9 cellular contexts compared by ENCODE assay signal in the genomic region with DNA sequence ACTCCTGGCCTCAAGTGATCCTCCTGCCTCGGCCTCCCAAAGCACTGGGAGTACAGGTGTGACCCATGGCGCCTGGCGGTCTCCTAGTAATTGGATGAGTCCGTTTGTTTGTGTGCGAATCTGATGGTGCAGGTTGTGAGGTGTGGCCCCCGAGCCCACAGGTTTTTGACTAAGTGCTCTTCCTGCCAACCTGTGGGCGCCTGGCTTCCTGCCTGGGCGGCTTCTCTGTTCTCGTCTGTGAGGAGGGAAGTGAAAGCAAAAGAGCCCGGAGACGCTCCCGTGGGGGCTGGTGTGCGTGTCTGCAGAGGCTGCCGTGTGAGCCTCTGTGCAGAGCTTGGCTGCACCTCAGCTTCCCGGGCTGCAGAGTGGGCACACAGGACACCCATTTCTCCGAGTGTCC. TPM values are rescaled to one million over a fixed set of nuclear protein-coding genes. Genes with fewer than 3 reads are reported as not detected.
DNase-seq lines count a peak whose midpoint lies in the region; ATAC-seq and TF ChIP-seq lines count a peak whose summit lies in the region.
"Had no signal": no experiment of that assay in that cellular context is flagged by ENCODE, and none has a peak within 500 bp of the region (broad histone marks: within the 10 kb centered on the region; RNA-seq: fewer than 3 reads in every experiment).

No MANE protein-coding gene starts in this region.

- peaks cover 19% of the 10 kb centered on the region for H3K27me3 Mint-ChIP-seq in progenitor cell of endocrine pancreas

- no peak overlapping the region for H3K4me3 Mint-ChIP-seq in progenitor cell of endocrine pancreas (ENCODE audit: low read depth)
- H3K4me3 Mint-ChIP-seq: brain had no signal

- peak; percentile 42 for DNase-seq in A172 (ENCODE audit: low spot score)
- DNase-seq in KBM-7 = peak; percentile 89
- DNase-seq in activated CD4-positive, alpha-beta T cell treated with anti-CD3 and anti-CD28 coated beads, Interleukin-2, amount 50 U/mL, for 4 hours = peak; percentile 89 to 93
- DNase-seq in epithelial cell of esophagus (ENCODE audit: low read depth) = peak; percentile 66
- DNase-seq in stimulated activated CD4-positive, alpha-beta T cell treated with anti-CD3 and anti-CD28 coated beads, Interleukin-15, amount 100 ng/mL, for 24 hours = peak; percentile 94
- no peak for DNase-seq in progenitor cell of endocrine pancreas (ENCODE audit: low spot score, unreplicated experiment)

- no peaks in the 10 kb centered on the region for H3K9me3 Mint-ChIP-seq in progenitor cell of endocrine pancreas (ENCODE audit: low read depth)
- H3K9me3 Mint-ChIP-seq: brain had no signal

- H3K27ac Mint-ChIP-seq in progenitor cell of endocrine pancreas = no peak overlapping the region
- H3K27ac Mint-ChIP-seq: brain had no signal

- H3K4me3 ChIP-seq in epithelial cell of esophagus (ENCODE audit: low read length) = peak overlapping the region; percentile 15

- H3K4me1 Mint-ChIP-seq in progenitor cell of endocrine pancreas (ENCODE audit: low read depth) = peaks cover 5% of the 10 kb centered on the region

- in situ Hi-C loops in KBM-7 (cut with MboI; ENCODE audit: low pct_unique_long_range_greater_than_20kb, low sequenced_read_pairs) = no loop called here

- H3K36me3 Mint-ChIP-seq in progenitor cell of endocrine pancreas (ENCODE audit: insufficient read depth) = no peaks in the 10 kb centered on the region
- H3K36me3 Mint-ChIP-seq: brain had no signal

- ATAC-seq in GM19452 (IDR thresholded peaks at IDR 0.05; ENCODE audit: unreplicated experiment) = peak; percentile 66
- ATAC-seq in HG03025 (IDR thresholded peaks at IDR 0.05; ENCODE audit: low FRiP score, unreplicated experiment) = no peak

- TF ChIP-seq CTCF in epithelial cell of esophagus (IDR thresholded peaks at IDR 0.05; ENCODE audit: insufficient read depth, low read depth, low read length, missing control alignments) (no peak), progenitor cell of endocrine pancreas (IDR thresholded peaks at IDR 0.05; ENCODE audit: unreplicated experiment) (no peak)

RNA-seq across cellular contexts. Expression of a gene that starts 10.0 kb away (rescaled TPM):
- 3.1 and 4.9 TPM in 2 replicates for total RNA-seq in A172 (2014; rRNA removed; shearing (Covaris generic))
- total RNA-seq in progenitor cell of endocrine pancreas = 6.1 and 8.1 TPM in 2 replicates

RNA-seq across cellular contexts. Expression of a gene that starts 18.2 kb away (rescaled TPM):
- total RNA-seq in A172 (2014; rRNA removed; shearing (Covaris generic)) = 265 and 318 TPM in 2 replicates
- 161 TPM in 2 replicates for total RNA-seq in progenitor cell of endocrine pancreas

RNA-seq across cellular contexts. Expression of a gene that starts 26.8 kb away (rescaled TPM):
- total RNA-seq in A172 (2014; rRNA removed; shearing (Covaris generic)) = 323 and 353 TPM in 2 replicates
- 231 and 236 TPM in 2 replicates for total RNA-seq in progenitor cell of endocrine pancreas

RNA-seq across cellular contexts. Expression of a gene that starts 37.0 kb away (rescaled TPM):
- total RNA-seq in A172 (2014; rRNA removed; shearing (Covaris generic)) = 5.1 and 8.6 TPM in 2 replicates
- total RNA-seq in progenitor cell of endocrine pancreas = 54.6 and 57.3 TPM in 2 replicates

RNA-seq across cellular contexts. Expression of a gene that starts 50.5 kb away (rescaled TPM):
- 219 and 243 TPM in 2 replicates for total RNA-seq in A172 (2014; rRNA removed; shearing (Covaris generic))
- 225 and 226 TPM in 2 replicates for total RNA-seq in progenitor cell of endocrine pancreas
